In the genomic region with DNA sequence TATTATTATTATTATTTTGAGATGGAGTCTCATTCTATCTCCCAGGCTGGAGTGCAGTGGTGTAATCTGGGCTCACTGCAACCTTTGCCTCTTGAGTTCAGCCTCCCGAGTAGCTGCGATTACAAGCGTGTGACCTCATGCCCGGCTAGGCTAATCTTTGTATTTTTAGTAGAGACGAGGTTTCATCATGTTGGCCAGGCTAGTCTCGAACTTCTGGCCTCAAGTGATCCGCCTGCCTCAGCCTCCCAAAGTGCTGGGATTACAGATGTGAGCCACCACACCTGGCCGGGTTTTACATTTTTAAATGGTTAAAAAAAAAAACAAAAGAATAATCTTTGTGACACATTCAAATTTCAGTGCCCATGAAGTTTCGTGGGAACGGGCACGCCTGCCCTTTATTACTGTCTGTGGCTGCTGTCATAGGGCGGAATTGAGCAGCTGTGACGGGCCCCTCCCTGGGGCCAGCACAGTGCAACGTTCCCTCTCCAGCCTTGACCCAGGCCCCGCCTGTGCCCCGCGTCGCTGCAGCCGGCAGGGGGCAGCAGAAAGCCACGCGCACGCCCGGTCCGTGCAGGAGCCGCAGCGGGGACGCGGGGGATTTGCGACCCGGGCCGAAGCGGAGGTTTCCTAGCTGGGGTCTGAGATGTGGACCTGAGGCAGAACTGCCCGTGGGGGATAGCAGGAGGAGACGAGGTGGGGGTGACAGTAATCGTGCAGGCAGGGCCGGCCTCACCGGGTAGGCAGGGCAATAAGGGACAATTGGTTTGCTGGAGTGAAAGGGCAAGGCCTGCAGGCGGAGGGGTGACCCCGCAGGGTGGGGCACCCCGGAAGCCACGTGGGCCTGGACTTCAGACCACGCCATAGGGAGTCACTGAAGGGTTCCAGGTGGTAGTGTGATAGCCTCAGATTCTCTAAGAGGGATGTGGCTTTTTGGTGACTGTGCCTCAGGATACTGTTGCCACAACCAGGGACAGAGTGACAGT, we compare ENCODE assay signal across 8 cellular contexts. TPM values are rescaled to one million over a fixed set of nuclear protein-coding genes. Genes with fewer than 3 reads are reported as not detected.
DNase-seq lines count a peak whose midpoint lies in the region; ATAC-seq and TF ChIP-seq lines count a peak whose summit lies in the region.

No MANE protein-coding gene starts in this region.

- H3K27ac Mint-ChIP-seq in activated CD8-positive, alpha-beta T cell treated with anti-CD3 and anti-CD28 coated beads for 36 hours, result peak overlapping the region; percentile 67
- H3K27ac Mint-ChIP-seq in memory B cell, result peak overlapping the region; percentile 91

- intact Hi-C loops in activated CD8-positive, alpha-beta T cell treated with anti-CD3 and anti-CD28 coated beads for 36 hours (cut with micrococcal nuclease), result loop anchor here (5.0 kb wide), 1 partner anchor 268 kb away; no protein-coding TSS in a partner anchor

- peak overlapping the region; percentile 47 for H3K4me3 Mint-ChIP-seq in activated CD8-positive, alpha-beta T cell treated with anti-CD3 and anti-CD28 coated beads for 36 hours
- H3K4me3 Mint-ChIP-seq in memory B cell, result peak overlapping the region; percentile 89

- TF ChIP-seq CTCF in activated CD8-positive, alpha-beta T cell treated with anti-CD3 and anti-CD28 coated beads for 36 hours (IDR thresholded peaks at IDR 0.05), result peak; percentile 98

- H3K36me3 Mint-ChIP-seq in activated CD8-positive, alpha-beta T cell treated with anti-CD3 and anti-CD28 coated beads for 36 hours (ENCODE audit: low read depth), result peaks cover 28% of the 10 kb centered on the region
- H3K36me3 Mint-ChIP-seq in memory B cell, result no peaks in the 10 kb centered on the region

- peaks cover 22% of the 10 kb centered on the region for H3K4me1 Mint-ChIP-seq in activated CD8-positive, alpha-beta T cell treated with anti-CD3 and anti-CD28 coated beads for 36 hours (ENCODE audit: low read depth)
- H3K4me1 Mint-ChIP-seq in memory B cell, result peaks cover 21% of the 10 kb centered on the region

- ATAC-seq in GM18909 (IDR thresholded peaks at IDR 0.05; ENCODE audit: poor library complexity, unreplicated experiment) (peak; percentile 97), HG03159 (IDR thresholded peaks at IDR 0.05; ENCODE audit: unreplicated experiment) (peak; percentile 96), memory B cell (ENCODE audit: low read depth) (peak; percentile 87)
- peak; percentile 94 for ATAC-seq in activated CD8-positive, alpha-beta T cell treated with anti-CD3 and anti-CD28 coated beads for 36 hours

- H3K27me3 Mint-ChIP-seq in activated CD8-positive, alpha-beta T cell treated with anti-CD3 and anti-CD28 coated beads for 36 hours, result no peaks in the 10 kb centered on the region
- no peaks in the 10 kb centered on the region for H3K27me3 Mint-ChIP-seq in memory B cell

- DNase-seq in AML-193 (lab: John Stamatoyannopoulos, UW) (peak; percentile 68 to 75), NCI-H526 treated with DMSO at 0.1 percent for 48 hours (lab: John Stamatoyannopoulos, UW) (peak; percentile 33), memory B cell (ENCODE audit: low spot score in 2 of 2) (peak; percentile 87 to 97)
- peak; percentile 78 for DNase-seq in activated CD8-positive, alpha-beta T cell treated with anti-CD3 and anti-CD28 coated beads for 36 hours
- DNase-seq in effector CD4-positive, alpha-beta T cell, result peak; percentile 71
- peak; percentile 37 for DNase-seq in stimulated activated CD8-positive, alpha-beta memory T cell treated with anti-CD3 and anti-CD28 coated beads, Interleukin-12 subunit alpha, Interleukin-12 subunit beta, amount 100 ng/mL, for 24 hours (ENCODE audit: extremely low read depth)

- no peaks in the 10 kb centered on the region for H3K9me3 Mint-ChIP-seq in activated CD8-positive, alpha-beta T cell treated with anti-CD3 and anti-CD28 coated beads for 36 hours
- H3K9me3 Mint-ChIP-seq in memory B cell, result no peaks in the 10 kb centered on the region

- CTCF ChIA-PET in activated CD8-positive, alpha-beta T cell treated with anti-CD3 and anti-CD28 coated beads for 36 hours (lab: Charles Lee), result interaction anchor here (0.5 to 4.9 kb wide), 25 partner anchors 11 to 296 kb away, joined by 3 to 54 read pairs (median 3); a partner anchor contains a TSS

- POLR2A ChIA-PET in activated CD8-positive, alpha-beta T cell treated with anti-CD3 and anti-CD28 coated beads for 36 hours (lab: Charles Lee), result no interaction called here

RNA-seq across cellular contexts. Expression of a gene that starts 54.3 kb away (rescaled TPM):
- total RNA-seq in activated CD8-positive, alpha-beta T cell treated with anti-CD3 and anti-CD28 coated beads for 36 hours, result 100 to 1,000 TPM; 151 to 163 TPM

RNA-seq across cellular contexts. Expression of a gene that starts 59.6 kb away (rescaled TPM):
- total RNA-seq in activated CD8-positive, alpha-beta T cell treated with anti-CD3 and anti-CD28 coated beads for 36 hours, result 10 to 100 TPM; 94.3 to 98.3 TPM

Comparison
In these comparisons a context has a peak if more than half of its experiments do, and no peak if none do; other contexts are left out.
1. Peak in every context shown above with its lines: DNase-seq and ATAC-seq.
2. DNase-seq: peak in every context shown above with its lines; median percentile 92 in memory B cell; 78 in activated CD8-positive, alpha-beta T cell treated with anti-CD3 and anti-CD28 coated beads for 36 hours; 72 in AML-193; 71 in effector CD4-positive, alpha-beta T cell; 37 in stimulated activated CD8-positive, alpha-beta memory T cell treated with anti-CD3 and anti-CD28 coated beads, Interleukin-12 subunit alpha, Interleukin-12 subunit beta, amount 100 ng/mL, for 24 hours; 33 in NCI-H526 treated with DMSO at 0.1 percent for 48 hours.